Comparison of ENCODE assay signal across 9 cellular contexts in genomic region chr2:196967126-196967525, GRCh38. TPM values are rescaled to one million over a fixed set of nuclear protein-coding genes. Genes with fewer than 3 reads are reported as not detected.
DNase-seq lines count a peak whose midpoint lies in the region; ATAC-seq and TF ChIP-seq lines count a peak whose summit lies in the region.
"Had no signal": no experiment of that assay in that cellular context is flagged by ENCODE, and none has a peak within 500 bp of the region (broad histone marks: within the 10 kb centered on the region; RNA-seq: fewer than 3 reads in every experiment).

No MANE protein-coding gene starts in this region.

- peak overlapping the region; percentile 34 for H2AFZ ChIP-seq in parathyroid adenoma

- no peaks in the 10 kb centered on the region for H3K36me3 Mint-ChIP-seq in activated T-helper 17 cell treated with anti-CD3 and anti-CD28 coated beads, Interleukin-2, amount 50 U/mL, for 72 hours (ENCODE audit: low read depth)
- H3K36me3 Mint-ChIP-seq in endothelial cell (ENCODE audit: low read depth, unreplicated experiment), result no peaks in the 10 kb centered on the region

- TF ChIP-seq CTCF in left ventricle myocardium inferior (IDR thresholded peaks at IDR 0.05; ENCODE audit: borderline replicate concordance), result no peak
- TF ChIP-seq CTCF in parathyroid adenoma (IDR thresholded peaks at IDR 0.05), result no peak
- TF ChIP-seq CTCF in endothelial cell (IDR thresholded peaks at IDR 0.05; ENCODE audit: unreplicated experiment), result no peak

- H3K27me3 Mint-ChIP-seq in activated T-helper 17 cell treated with anti-CD3 and anti-CD28 coated beads, Interleukin-2, amount 50 U/mL, for 72 hours, result no peaks in the 10 kb centered on the region
- H3K27me3 Mint-ChIP-seq in endothelial cell (ENCODE audit: unreplicated experiment), result no peaks in the 10 kb centered on the region

- no peak overlapping the region for H3K9ac ChIP-seq in parathyroid adenoma

- no peak overlapping the region for H3K4me3 Mint-ChIP-seq in activated T-helper 17 cell treated with anti-CD3 and anti-CD28 coated beads, Interleukin-2, amount 50 U/mL, for 72 hours
- no peak overlapping the region for H3K4me3 Mint-ChIP-seq in endothelial cell (ENCODE audit: unreplicated experiment)
- H3K4me3 Mint-ChIP-seq: CD8-positive, alpha-beta T cell had no signal

- peak; percentile 50 for DNase-seq in EH (ENCODE audit: low read depth)
- DNase-seq in left ventricle myocardium inferior, result no peak
- DNase-seq in SHP77 treated with DMSO at 0.1 percent for 48 hours (lab: John Stamatoyannopoulos, UW), result no peak
- DNase-seq in endothelial cell (ENCODE audit: low spot score), result no peak
- no peak for DNase-seq in NCI-H146 treated with DMSO at 0.1 percent for 48 hours (lab: John Stamatoyannopoulos, UW; ENCODE audit: unreplicated experiment)
- DNase-seq: CD8-positive, alpha-beta T cell had no signal

- H3K9me3 ChIP-seq in left ventricle myocardium inferior (replicated peaks), result no peaks in the 10 kb centered on the region
- H3K9me3 ChIP-seq in parathyroid adenoma (ENCODE audit: control insufficient read depth, low read length), result no peaks in the 10 kb centered on the region

- H3K4me1 Mint-ChIP-seq in activated T-helper 17 cell treated with anti-CD3 and anti-CD28 coated beads, Interleukin-2, amount 50 U/mL, for 72 hours, result peaks cover 20% of the 10 kb centered on the region
- H3K4me1 Mint-ChIP-seq in endothelial cell (ENCODE audit: unreplicated experiment), result peaks cover 13% of the 10 kb centered on the region

- H3K27ac ChIP-seq in left ventricle myocardium inferior (replicated peaks), result peak overlapping the region; percentile 21
- no peak overlapping the region for H3K27ac ChIP-seq in parathyroid adenoma

- H3K27me3 ChIP-seq in left ventricle myocardium inferior (ENCODE audit: low read depth), result no peaks in the 10 kb centered on the region
- H3K27me3 ChIP-seq in parathyroid adenoma (ENCODE audit: control insufficient read depth, insufficient read depth, low read length), result no peaks in the 10 kb centered on the region

- peaks cover 4% of the 10 kb centered on the region for H3K9me3 Mint-ChIP-seq in activated T-helper 17 cell treated with anti-CD3 and anti-CD28 coated beads, Interleukin-2, amount 50 U/mL, for 72 hours
- no peaks in the 10 kb centered on the region for H3K9me3 Mint-ChIP-seq in endothelial cell (ENCODE audit: unreplicated experiment)
- H3K9me3 Mint-ChIP-seq: CD8-positive, alpha-beta T cell had no signal

- ATAC-seq in activated T-helper 17 cell treated with anti-CD3 and anti-CD28 coated beads, Interleukin-2, amount 50 U/mL, for 72 hours (replicated peaks), result no peak
- no peak for ATAC-seq in GM18858 (IDR thresholded peaks at IDR 0.05; ENCODE audit: unreplicated experiment)
- ATAC-seq: CD8-positive, alpha-beta T cell had no signal

- H3K4me3 ChIP-seq in left ventricle myocardium inferior (peak overlapping the region; percentile 44), parathyroid adenoma (ENCODE audit: low read depth, low read length) (no peak overlapping the region)

- peak overlapping the region; percentile 7 for H3K27ac Mint-ChIP-seq in activated T-helper 17 cell treated with anti-CD3 and anti-CD28 coated beads, Interleukin-2, amount 50 U/mL, for 72 hours
- no peak overlapping the region for H3K27ac Mint-ChIP-seq in endothelial cell (ENCODE audit: unreplicated experiment)
- H3K27ac Mint-ChIP-seq: CD8-positive, alpha-beta T cell had no signal

- H3K4me2 ChIP-seq in parathyroid adenoma (ENCODE audit: low read length), result no peak overlapping the region

- peaks cover 11% of the 10 kb centered on the region for H3K4me1 ChIP-seq in left ventricle myocardium inferior
- H3K4me1 ChIP-seq in parathyroid adenoma, result no peaks in the 10 kb centered on the region

- intact Hi-C loops in left ventricle myocardium inferior (cut with micrococcal nuclease), result no loop called here

- H3K79me2 ChIP-seq in parathyroid adenoma, result no peaks in the 10 kb centered on the region

- H3K36me3 ChIP-seq in left ventricle myocardium inferior (no peaks in the 10 kb centered on the region), parathyroid adenoma (ENCODE audit: control insufficient read depth, insufficient read depth, low read length) (no peaks in the 10 kb centered on the region)

RNA-seq across cellular contexts. Expression of gene PGAP1, which starts 40.6 kb away (rescaled TPM):
- 10 to 100 TPM; 41.6 to 44.8 TPM for total RNA-seq in activated T-helper 17 cell treated with anti-CD3 and anti-CD28 coated beads, Interleukin-2, amount 50 U/mL, for 72 hours
- 6.8 TPM for total RNA-seq in left ventricle myocardium inferior
- 32.9 TPM for total RNA-seq in endothelial cell (ENCODE audit: unreplicated experiment)
